Comparison of ENCODE assay signal across 18 cellular contexts in the genomic region with DNA sequence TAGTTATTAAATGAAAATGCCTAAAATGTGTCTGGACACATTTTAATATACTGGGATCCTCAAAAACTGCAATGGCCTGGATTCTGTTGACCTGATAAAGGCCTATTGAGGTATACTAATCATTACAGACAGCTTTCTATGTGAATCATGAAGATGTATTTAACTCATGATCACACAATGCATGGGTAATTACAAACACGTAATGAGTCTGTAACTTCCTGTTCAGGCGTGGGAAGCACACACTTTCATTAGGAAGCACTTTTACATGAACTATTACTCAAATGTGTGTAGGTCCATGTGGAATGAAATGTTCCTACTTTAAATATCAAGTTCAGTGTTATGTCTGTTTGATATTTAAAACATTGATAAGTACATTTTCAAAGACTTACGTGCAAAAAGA.
A peak's percentile ranks its signal among the peaks of the same experiment; 100 is the strongest.
DNase-seq lines count a peak whose midpoint lies in the region; ATAC-seq, FAIRE-seq and TF ChIP-seq lines count a peak whose summit lies in the region.
"Had no signal": no experiment of that assay in that cellular context is flagged by ENCODE, and none has a peak within 500 bp of the region (broad histone marks: within the 10 kb centered on the region; RNA-seq: fewer than 3 reads in every experiment).

No MANE protein-coding gene starts in this region.

- no peaks in the 10 kb centered on the region for H3K9me3 ChIP-seq in Caco-2
- H3K9me3 ChIP-seq: BLaER1 had no signal

- intact Hi-C loops in Caco-2 (cut with micrococcal nuclease; ENCODE audit: unreplicated experiment), result no loop called here

- H3K4me1 ChIP-seq in Caco-2, result no peaks in the 10 kb centered on the region
- H3K4me1 ChIP-seq: BLaER1 had no signal

- FAIRE-seq in bronchial epithelial cell (lab: Jason Lieb, UNC), result no peak

- no peaks in the 10 kb centered on the region for H3K27me3 Mint-ChIP-seq in Caco-2 (ENCODE audit: insufficient read depth, unreplicated experiment)
- H3K27me3 Mint-ChIP-seq: CD4-positive, alpha-beta memory T cell had no signal

- H3K4me1 Mint-ChIP-seq in Caco-2 (ENCODE audit: low read depth, unreplicated experiment), result no peaks in the 10 kb centered on the region
- H3K4me1 Mint-ChIP-seq: CD14-positive monocyte; CD4-positive, alpha-beta memory T cell had no signal

- POLR2A ChIA-PET in Caco-2 (lab: Charles Lee), result no interaction called here

- H3K27ac Mint-ChIP-seq in Caco-2 (ENCODE audit: unreplicated experiment), result no peak overlapping the region
- H3K27ac Mint-ChIP-seq: CD14-positive monocyte; CD4-positive, alpha-beta memory T cell; HFFc6 had no signal

- no peaks in the 10 kb centered on the region for H3K27me3 ChIP-seq in bronchial epithelial cell (ENCODE audit: control insufficient read depth, insufficient read depth, low read length)
- H3K27me3 ChIP-seq in Caco-2 (replicated peaks; ENCODE audit: control insufficient read depth, insufficient read depth, low read length), result no peaks in the 10 kb centered on the region
- H3K27me3 ChIP-seq: BLaER1 had no signal

- ATAC-seq in esophagus mucosa (peak; percentile 69), HG02885 (IDR thresholded peaks at IDR 0.05; ENCODE audit: poor library complexity, unreplicated experiment) (no peak)
- ATAC-seq: HCT116 had no signal

- H3K4me3 Mint-ChIP-seq in Caco-2 (ENCODE audit: unreplicated experiment), result no peak overlapping the region
- H3K4me3 Mint-ChIP-seq: CD14-positive monocyte; CD4-positive, alpha-beta memory T cell; HFFc6 had no signal

- TF ChIP-seq CTCF in bronchial epithelial cell (IDR thresholded peaks at IDR 0.05; ENCODE audit: insufficient read depth, low read length, severe bottlenecking) (no peak), Caco-2 (IDR thresholded peaks at IDR 0.05; ENCODE audit: insufficient read depth in 1 of 2, low read depth in 1 of 2, low read length in 1 of 2, severe bottlenecking in 1 of 2, unreplicated experiment in 1 of 2) (no peak)

- no peaks in the 10 kb centered on the region for H3K36me3 Mint-ChIP-seq in Caco-2 (ENCODE audit: insufficient read depth, unreplicated experiment)
- H3K36me3 Mint-ChIP-seq: CD14-positive monocyte; CD4-positive, alpha-beta memory T cell had no signal

- H3K4me3 ChIP-seq in bronchial epithelial cell (ENCODE audit: low read depth, low read length) (no peak overlapping the region), Caco-2 (ENCODE audit: low read depth, low read length) (no peak overlapping the region)
- H3K4me3 ChIP-seq: BLaER1 had no signal

- CTCF ChIA-PET in Caco-2 (lab: Charles Lee), result no interaction called here

- BruUV-seq in Caco-2 (replicated peaks; lab: Mats Ljungman, UMichigan), result no TSS peak

- H3K36me3 ChIP-seq in bronchial epithelial cell (ENCODE audit: control insufficient read depth, insufficient read depth, low read length) (no peaks in the 10 kb centered on the region), Caco-2 (ENCODE audit: control insufficient read depth, insufficient read depth, low read length) (no peaks in the 10 kb centered on the region)
- H3K36me3 ChIP-seq: BLaER1 had no signal

- DNase-seq in Daoy (ENCODE audit: low read depth) (peak; percentile 37), M059J (ENCODE audit: low read depth) (peak; percentile 32), bronchial epithelial cell (ENCODE audit: low read depth) (peak; percentile 87), Caco-2 (no peak)
- DNase-seq in stimulated activated CD4-positive, alpha-beta T cell treated with anti-CD3 and anti-CD28 coated beads, Interleukin-4, amount 100 ng/mL, for 24 hours, result no peak
- no peak for DNase-seq in stimulated activated CD4-positive, alpha-beta T cell treated with anti-CD3 and anti-CD28 coated beads, Interleukin-4, amount 100 ng/mL, for 1 hour
- DNase-seq: 8988T; Calu3; CD4-positive, alpha-beta memory T cell; GDM1; GOT3; H7; HFFc6 had no signal

- H3K9me3 Mint-ChIP-seq in Caco-2 (ENCODE audit: unreplicated experiment), result no peaks in the 10 kb centered on the region
- H3K9me3 Mint-ChIP-seq: HFFc6 had no signal

Comparison
In these comparisons a context has a peak if more than half of its experiments do, and no peak if none do; other contexts are left out.
1. DNase-seq: peak in Daoy (single experiment), M059J (single experiment) and bronchial epithelial cell (single experiment); none in stimulated activated CD4-positive, alpha-beta T cell treated with anti-CD3 and anti-CD28 coated beads, Interleukin-4, amount 100 ng/mL, for 24 hours (single experiment), stimulated activated CD4-positive, alpha-beta T cell treated with anti-CD3 and anti-CD28 coated beads, Interleukin-4, amount 100 ng/mL, for 1 hour (single experiment) and Caco-2 (0 of 2).